Comparison of ENCODE assay signal across 19 cellular contexts in genomic region chr17:1755252-1755992, GRCh38. TPM values are rescaled to one million over a fixed set of nuclear protein-coding genes. Genes with fewer than 3 reads are reported as not detected.
DNase-seq lines count a peak whose midpoint lies in the region; ATAC-seq, FAIRE-seq and TF ChIP-seq lines count a peak whose summit lies in the region.
"Had no signal": no experiment of that assay in that cellular context is flagged by ENCODE, and none has a peak within 500 bp of the region (broad histone marks: within the 10 kb centered on the region; RNA-seq: fewer than 3 reads in every experiment).

No MANE protein-coding gene starts in this region.

- no peak overlapping the region for H3K14ac ChIP-seq in H1 (ENCODE audit: insufficient read length)

- no peak overlapping the region for H4K5ac ChIP-seq in H1 (ENCODE audit: insufficient read length, low read depth, low read length)

- TF ChIP-seq CTCF in GM23338 (conservative IDR thresholded peaks at IDR 0.05; ENCODE audit: low read depth in 2 of 2), result no peak
- no peak for TF ChIP-seq CTCF in H1 (IDR thresholded peaks at IDR 0.05; ENCODE audit: control extremely low read depth in 1 of 3, insufficient read depth in 1 of 3, low read depth in 1 of 3, low read length in 3 of 3)
- TF ChIP-seq CTCF in prostate gland (IDR thresholded peaks at IDR 0.05), result no peak

- no peaks in the 10 kb centered on the region for H3K9me3 ChIP-seq in H1 (ENCODE audit: insufficient read depth in 2 of 2, low read depth in 1 of 2, low read length in 1 of 2)
- H3K9me3 ChIP-seq in prostate gland, result no peaks in the 10 kb centered on the region
- H3K9me3 ChIP-seq: body of pancreas, left lung had no signal

- H3K4me1 Mint-ChIP-seq in GM23338 (peaks cover 18% of the 10 kb centered on the region), immature natural killer cell (peaks cover 8 to 18% of the 10 kb centered on the region in 2 donors)
- H3K4me1 Mint-ChIP-seq in activated CD8-positive, alpha-beta memory T cell treated with anti-CD3 and anti-CD28 coated beads, Interleukin-2, amount 10 ng/mL, durations not matched to agents 7 days and 5 days, result no peaks in the 10 kb centered on the region

- no peak overlapping the region for H4K8ac ChIP-seq in H1 (ENCODE audit: extremely low read depth, insufficient read depth, low read length)

- no peaks in the 10 kb centered on the region for H3K36me3 Mint-ChIP-seq in GM23338 (ENCODE audit: low read depth)
- no peaks in the 10 kb centered on the region for H3K36me3 Mint-ChIP-seq in activated CD8-positive, alpha-beta memory T cell treated with anti-CD3 and anti-CD28 coated beads, Interleukin-2, amount 10 ng/mL, durations not matched to agents 7 days and 5 days
- no peaks in the 10 kb centered on the region for H3K36me3 Mint-ChIP-seq in immature natural killer cell
- H3K36me3 Mint-ChIP-seq: activated naive CD4-positive, alpha-beta T cell treated with anti-CD3 and anti-CD28 coated beads, Interleukin-2, amount 10 ng/mL, durations not matched to agents 7 days and 5 days; naive thymus-derived CD8-positive, alpha-beta T cell had no signal

- H2AFZ ChIP-seq in GM23338 (0 out of 2 replicates have a peak overlapping the region, but pooled peaks have one; percentile 47), H1 (ENCODE audit: low read length) (peak overlapping the region; percentile 11; the same call in 1 of the 2 replicates)
- H2AFZ ChIP-seq: hepatocyte had no signal

- no peak overlapping the region for H3K9ac ChIP-seq in H1 (replicated peaks in 1 of 4; ENCODE audit: extremely low read depth in 1 of 4, low read depth in 3 of 4, low read length in 3 of 4)

- peaks cover 8% of the 10 kb centered on the region for H3K27me3 Mint-ChIP-seq in GM23338 (ENCODE audit: insufficient read depth, low read depth, poor library complexity)
- H3K27me3 Mint-ChIP-seq in activated CD8-positive, alpha-beta memory T cell treated with anti-CD3 and anti-CD28 coated beads, Interleukin-2, amount 10 ng/mL, durations not matched to agents 7 days and 5 days, result no peaks in the 10 kb centered on the region
- H3K27me3 Mint-ChIP-seq in immature natural killer cell (ENCODE audit: low read depth in 3 of 3), result peaks cover 0 to 14% (median 2%) of the 10 kb centered on the region in 3 donors
- H3K27me3 Mint-ChIP-seq: naive thymus-derived CD8-positive, alpha-beta T cell had no signal

- no peak for FAIRE-seq in H1 (lab: Jason Lieb, UNC)

- H3K9me3 Mint-ChIP-seq in GM23338 (no peaks in the 10 kb centered on the region; the same call in 2 of the 3 replicates), immature natural killer cell (no peaks in the 10 kb centered on the region)
- no peaks in the 10 kb centered on the region for H3K9me3 Mint-ChIP-seq in activated CD8-positive, alpha-beta memory T cell treated with anti-CD3 and anti-CD28 coated beads, Interleukin-2, amount 10 ng/mL, durations not matched to agents 7 days and 5 days (ENCODE audit: low read depth)
- H3K9me3 Mint-ChIP-seq: activated naive CD4-positive, alpha-beta T cell treated with anti-CD3 and anti-CD28 coated beads, Interleukin-2, amount 10 ng/mL, durations not matched to agents 7 days and 5 days; naive thymus-derived CD8-positive, alpha-beta T cell had no signal

- H3K23me2 ChIP-seq in H1 (ENCODE audit: low read depth, low read length), result no peaks in the 10 kb centered on the region

- H3K4me1 ChIP-seq in GM23338 (ENCODE audit: insufficient read depth) (peaks cover 6% of the 10 kb centered on the region), H1 (replicated peaks in 1 of 4; ENCODE audit: control insufficient read depth in 3 of 4, insufficient read depth in 4 of 4, low read length in 3 of 4) (peaks cover 0 to 16% (median 11%) of the 10 kb centered on the region in 4 experiments; a peak in 6 of 7 replicates), prostate gland (replicated peaks) (no peaks in the 10 kb centered on the region)

- H3K56ac ChIP-seq in H1 (replicated peaks; ENCODE audit: insufficient read length, low read depth, low read length), result no peak overlapping the region

- intact Hi-C loops in prostate gland (cut with DNase I), result no loop called here

- H3K27ac Mint-ChIP-seq in GM23338, result peak overlapping the region; percentile 13; the same call in 1 of the 2 replicates
- no peak overlapping the region for H3K27ac Mint-ChIP-seq in activated CD8-positive, alpha-beta memory T cell treated with anti-CD3 and anti-CD28 coated beads, Interleukin-2, amount 10 ng/mL, durations not matched to agents 7 days and 5 days
- no peak overlapping the region for H3K27ac Mint-ChIP-seq in immature natural killer cell
- H3K27ac Mint-ChIP-seq: activated naive CD4-positive, alpha-beta T cell treated with anti-CD3 and anti-CD28 coated beads, Interleukin-2, amount 10 ng/mL, durations not matched to agents 7 days and 5 days had no signal

- no peak overlapping the region for H2BK20ac ChIP-seq in H1 (ENCODE audit: low read length)

- no peak overlapping the region; the same call in 1 of the 2 replicates for H3K18ac ChIP-seq in H1 (ENCODE audit: extremely low read depth, low read length)

- no peaks in the 10 kb centered on the region for H4K20me1 ChIP-seq in GM23338 (replicated peaks; ENCODE audit: insufficient read depth)
- no peaks in the 10 kb centered on the region for H4K20me1 ChIP-seq in H1 (replicated peaks in 1 of 2; ENCODE audit: control insufficient read depth in 1 of 2, insufficient read depth in 2 of 2, low read length in 2 of 2)

- H3K79me1 ChIP-seq in H1 (ENCODE audit: low read depth, low read length), result no peaks in the 10 kb centered on the region

- ATAC-seq in GM23338, result no peak
- ATAC-seq in activated CD8-positive, alpha-beta memory T cell treated with anti-CD3 and anti-CD28 coated beads, Interleukin-2, amount 10 ng/mL, durations not matched to agents 7 days and 5 days, result no peak
- ATAC-seq: body of pancreas; left lung; naive thymus-derived CD8-positive, alpha-beta T cell had no signal

- no peaks in the 10 kb centered on the region for H3F3A ChIP-seq in GM23338 (replicated peaks; ENCODE audit: low read depth)

- H2AK5ac ChIP-seq in H1 (ENCODE audit: low read depth, low read length), result no peak overlapping the region

- no peak for TF ChIP-seq EP300 in H1 (IDR thresholded peaks at IDR 0.05; ENCODE audit: borderline replicate concordance in 1 of 2, low read depth in 2 of 2, low read length in 2 of 2)

- no peak overlapping the region for H3K4me2 ChIP-seq in GM23338
- H3K4me2 ChIP-seq in H1 (ENCODE audit: insufficient read depth in 1 of 2, low read depth in 2 of 2, low read length in 2 of 2), result no peak overlapping the region
- H3K4me2 ChIP-seq: hepatocyte had no signal

- H3K27ac ChIP-seq in GM23338 (ENCODE audit: low read depth) (no peak overlapping the region), H1 (ENCODE audit: low read depth, low read length) (no peak overlapping the region), prostate gland (peak overlapping the region; percentile 10 to 62)
- H3K27ac ChIP-seq: body of pancreas, hepatocyte, left lung had no signal

- no peak overlapping the region for H2BK15ac ChIP-seq in H1 (ENCODE audit: low read length)

- TF ChIP-seq RAD21 in H1 (IDR thresholded peaks at IDR 0.05 in 1 of 2, conservative IDR thresholded peaks at IDR 0.05 in 1 of 2; ENCODE audit: low read depth in 2 of 2, low read length in 2 of 2), result no peak

- peak overlapping the region; percentile 21; the same call in 1 of the 2 replicates for H2BK5ac ChIP-seq in H1 (ENCODE audit: low read depth, low read length)

- no peaks in the 10 kb centered on the region for H3K27me3 ChIP-seq in GM23338 (ENCODE audit: insufficient read depth)
- H3K27me3 ChIP-seq in H1 (replicated peaks in 1 of 4; ENCODE audit: control insufficient read depth in 3 of 4, extremely low read depth in 1 of 4, insufficient read depth in 3 of 4, low read length in 3 of 4), result no peaks in the 10 kb centered on the region
- H3K27me3 ChIP-seq in prostate gland (replicated peaks; ENCODE audit: insufficient read depth), result no peaks in the 10 kb centered on the region
- H3K27me3 ChIP-seq: body of pancreas, hepatocyte, left lung had no signal

- no peak overlapping the region for H4K91ac ChIP-seq in H1 (replicated peaks; ENCODE audit: insufficient read length, low read length)

- no peak overlapping the region for H2BK120ac ChIP-seq in H1 (replicated peaks; ENCODE audit: low read depth, low read length)

- H2BK12ac ChIP-seq in H1 (ENCODE audit: low read depth, low read length), result no peak overlapping the region

- no peaks in the 10 kb centered on the region for H3K36me3 ChIP-seq in GM23338 (ENCODE audit: insufficient read depth)
- no peaks in the 10 kb centered on the region for H3K36me3 ChIP-seq in H1 (ENCODE audit: control insufficient read depth in 2 of 4, insufficient read depth in 4 of 4, low read length in 3 of 4)
- no peaks in the 10 kb centered on the region for H3K36me3 ChIP-seq in prostate gland
- H3K36me3 ChIP-seq: left lung had no signal

- POLR2A ChIA-PET in H1 (lab: Charles Lee; ENCODE audit: partially characterized antibody), result interaction anchor here (0.6 to 5.2 kb wide), 5 partner anchors 11 to 47 kb away, joined by 3 to 30 read pairs (median 3); no protein-coding TSS in a partner anchor

- no peak overlapping the region for H3K4ac ChIP-seq in H1 (replicated peaks; ENCODE audit: insufficient read length, low read depth, low read length)

- 91% methylated on average over 24 of the region's 25 CpGs; no CpG with 5 or more reads in 1 of the 2 experiments for WGBS in H1 (ENCODE audit: extremely low coverage in 1 of 2, insufficient coverage in 1 of 2, insufficient read length in 1 of 2, insufficient replicate concordance in 2 of 2, low coverage in 1 of 2, low lambda C conversion rate in 2 of 2, missing lambda C conversion rate in 1 of 2), 2 experiments
- WGBS in prostate gland, result 45% methylated on average over 24 of the region's 25 CpGs

- no peaks in the 10 kb centered on the region for H3K9me2 ChIP-seq in GM23338 (ENCODE audit: insufficient read depth)

- CTCF ChIA-PET in H1 (lab: Charles Lee; ENCODE audit: partially characterized antibody), result interaction anchor here (0.6 to 6.8 kb wide), 10 partner anchors 8 to 92 kb away, joined by 3 to 48 read pairs (median 5); no protein-coding TSS in a partner anchor
- CTCF ChIA-PET in activated CD8-positive, alpha-beta memory T cell treated with anti-CD3 and anti-CD28 coated beads, Interleukin-2, amount 10 ng/mL, durations not matched to agents 7 days and 5 days (lab: Charles Lee), result interaction anchor here (0.9 kb wide), 1 partner anchor 10 kb away, joined by 4 read pairs; no protein-coding TSS in a partner anchor

- no peak for DNase-seq in GM23338 (ENCODE audit: low spot score)
- peak; percentile 60 for DNase-seq in NCI-H2171 (lab: John Stamatoyannopoulos, UW)
- no peak for DNase-seq in H1 (ENCODE audit: low read depth in 1 of 2, low spot score in 2 of 2)
- DNase-seq in prostate gland (ENCODE audit: low spot score), result no peak
- DNase-seq in activated CD8-positive, alpha-beta memory T cell treated with anti-CD3 and anti-CD28 coated beads, Interleukin-2, amount 10 ng/mL, durations not matched to agents 7 days and 5 days, result no peak
- no peak for DNase-seq in NCI-H345 (lab: John Stamatoyannopoulos, UW)
- no peak for DNase-seq in HK-2 (ENCODE audit: unreplicated experiment)
- no peak for DNase-seq in immature natural killer cell
- DNase-seq: activated CD8-positive, alpha-beta memory T cell treated with anti-CD3 and anti-CD28 coated beads, Interleukin-2, amount 50 U/mL, for 48 hours; activated naive CD4-positive, alpha-beta T cell treated with anti-CD3 and anti-CD28 coated beads, Interleukin-2, amount 10 ng/mL, durations not matched to agents 7 days and 5 days; body of pancreas; DND-41; left lung; naive thymus-derived CD8-positive, alpha-beta T cell; NCI-H524 treated with DMSO at 0.1 percent for 48 hours; RPMI8226; stimulated activated naive CD4-positive, alpha-beta T cell treated with Interleukin-2 at 50 U/mL for 16 hours; T-helper 2 cell had no signal

- no peak for TF ChIP-seq POLR2A in H1 (IDR thresholded peaks at IDR 0.05; ENCODE audit: control extremely low read depth in 1 of 2, low read depth in 2 of 2, low read length in 2 of 2)
- TF ChIP-seq POLR2A in prostate gland (IDR thresholded peaks at IDR 0.05), result no peak

- H3K23ac ChIP-seq in H1 (ENCODE audit: insufficient read length), result no peak overlapping the region

- H3K79me2 ChIP-seq in GM23338 (replicated peaks; ENCODE audit: insufficient read depth) (no peaks in the 10 kb centered on the region), H1 (ENCODE audit: control insufficient read depth in 1 of 2, insufficient read depth in 2 of 2, low read length in 2 of 2) (no peaks in the 10 kb centered on the region)
- H3K79me2 ChIP-seq: hepatocyte had no signal

- H3K4me3 Mint-ChIP-seq in GM23338 (no peak overlapping the region), immature natural killer cell (no peak overlapping the region)
- no peak overlapping the region for H3K4me3 Mint-ChIP-seq in activated CD8-positive, alpha-beta memory T cell treated with anti-CD3 and anti-CD28 coated beads, Interleukin-2, amount 10 ng/mL, durations not matched to agents 7 days and 5 days
- H3K4me3 Mint-ChIP-seq: activated naive CD4-positive, alpha-beta T cell treated with anti-CD3 and anti-CD28 coated beads, Interleukin-2, amount 10 ng/mL, durations not matched to agents 7 days and 5 days; naive thymus-derived CD8-positive, alpha-beta T cell had no signal

- H3K4me3 ChIP-seq in GM23338 (no peak overlapping the region), H1 (ENCODE audit: extremely low read depth in 1 of 4, insufficient read depth in 2 of 4, low read depth in 3 of 4, low read length in 4 of 4) (no peak overlapping the region), prostate gland (no peak overlapping the region)
- H3K4me3 ChIP-seq: body of pancreas, hepatocyte had no signal

RNA-seq across cellular contexts. Expression of gene SERPINF1, which starts 6.4 kb away (rescaled TPM):
- 40.7 and 41.4 TPM in 2 replicates for total RNA-seq in GM23338 (2014; rRNA removed; shearing (Covaris generic))
- polyA plus RNA-seq in GM23338 (2016; fragmentation: Nextera tagmentation; extraction: Ambion mirVana), result 22.1 and 24.4 TPM in 2 replicates
- 41.5 and 42.3 TPM in 2 replicates for total RNA-seq in H1 (2021; fragmentation: NEBNext Ultra II Directional; extraction: Animal tissue kit (Norgen Biotek cat#: 25700))
- polyA plus RNA-seq in H1 (2011; rRNA removed), result 136 and 161 TPM in 2 replicates
- 112 TPM for polyA plus RNA-seq in H1 (2011; cell fraction: cytosol; rRNA removed)
- 138 TPM for polyA plus RNA-seq in H1 (2011; cell fraction: nucleus; rRNA removed)
- polyA plus RNA-seq in H1 (2012, experiment 1 of 2), result 44.7 to 50.6 TPM (median 49.2 TPM) in 4 replicates
- 62.1 TPM for polyA plus RNA-seq in H1 (2012, experiment 2 of 2)
- polyA plus RNA-seq in H1 (2013, experiment 1 of 2), result 94.4 TPM
- polyA plus RNA-seq in H1 (2013, experiment 2 of 2), result 101 TPM
- 45.7 and 57.7 TPM in 2 replicates for polyA minus RNA-seq in H1 (2011; rRNA and poly(A)+ RNA removed)
- 29.4 TPM for polyA minus RNA-seq in H1 (2011; cell fraction: cytosol; rRNA and poly(A)+ RNA removed)
- 23.2 TPM for polyA minus RNA-seq in H1 (2011; cell fraction: nucleus; rRNA and poly(A)+ RNA removed)
- 1,000 to 10,000 TPM in 1 of 2 donors, 100 to 1,000 TPM in 1; 119 to 2,127 TPM for total RNA-seq in prostate gland
- total RNA-seq in activated CD8-positive, alpha-beta memory T cell treated with anti-CD3 and anti-CD28 coated beads, Interleukin-2, amount 10 ng/mL, durations not matched to agents 7 days and 5 days, result 1 to 10 TPM in 1 of 2 experiments, under 1 TPM in 1; 0.93 to 1.1 TPM
- polyA plus RNA-seq in immature natural killer cell, result 1 to 10 TPM; 2.1 to 9.6 (median 3.3) TPM

RNA-seq across cellular contexts. Expression of gene SERPINF2, which starts 12.8 kb away (rescaled TPM):
- total RNA-seq in GM23338 (2014; rRNA removed; shearing (Covaris generic)), result 0.47 and 0.66 TPM in 2 replicates
- polyA plus RNA-seq in GM23338 (2016; fragmentation: Nextera tagmentation; extraction: Ambion mirVana) (1.2 and 1.5 TPM in 2 replicates), H1 (2011; rRNA removed) (3.2 and 5.5 TPM in 2 replicates), immature natural killer cell (under 1 TPM in 1 of 3 donors, not detected in 2; 0.76 TPM)
- 1.6 and 1.8 TPM in 2 replicates for total RNA-seq in H1 (2021; fragmentation: NEBNext Ultra II Directional; extraction: Animal tissue kit (Norgen Biotek cat#: 25700))
- polyA plus RNA-seq in H1 (2011; cell fraction: cytosol; rRNA removed), result 3.3 TPM
- 2.3 TPM for polyA plus RNA-seq in H1 (2011; cell fraction: nucleus; rRNA removed)
- 1.1 to 2.2 TPM (median 1.7 TPM) in 4 replicates for polyA plus RNA-seq in H1 (2012, experiment 1 of 2)
- polyA plus RNA-seq in H1 (2012, experiment 2 of 2), result 1.3 TPM
- polyA plus RNA-seq in H1 (2013, experiment 1 of 2), result 0.81 TPM
- 0.81 TPM for polyA plus RNA-seq in H1 (2013, experiment 2 of 2)
- polyA minus RNA-seq in H1 (2011; rRNA and poly(A)+ RNA removed), result 0.73 and 0.82 TPM in 2 replicates
- 1.8 TPM for polyA minus RNA-seq in H1 (2011; cell fraction: cytosol; rRNA and poly(A)+ RNA removed)
- polyA minus RNA-seq in H1 (2011; cell fraction: nucleus; rRNA and poly(A)+ RNA removed), result 0.60 TPM
- 10 to 100 TPM; 30.4 to 56.1 TPM for total RNA-seq in prostate gland
- under 1 TPM; 0.18 to 0.19 TPM for total RNA-seq in activated CD8-positive, alpha-beta memory T cell treated with anti-CD3 and anti-CD28 coated beads, Interleukin-2, amount 10 ng/mL, durations not matched to agents 7 days and 5 days

RNA-seq across cellular contexts. Expression of gene WDR81, which starts 30.9 kb away (rescaled TPM):
- 14.5 and 17.6 TPM in 2 replicates for total RNA-seq in GM23338 (2014; rRNA removed; shearing (Covaris generic))
- polyA plus RNA-seq in GM23338 (2016; fragmentation: Nextera tagmentation; extraction: Ambion mirVana) (3.5 and 3.7 TPM in 2 replicates), H1 (2011; rRNA removed) (9.1 and 12.9 TPM in 2 replicates), immature natural killer cell (10 to 100 TPM in 1 of 3 donors, 1 to 10 TPM in 2; 5.8 to 27.2 (median 6.4) TPM)
- total RNA-seq in H1 (2021; fragmentation: NEBNext Ultra II Directional; extraction: Animal tissue kit (Norgen Biotek cat#: 25700)), result 12.3 and 13.1 TPM in 2 replicates
- 8.0 TPM for polyA plus RNA-seq in H1 (2011; cell fraction: cytosol; rRNA removed)
- 30.5 TPM for polyA plus RNA-seq in H1 (2011; cell fraction: nucleus; rRNA removed)
- polyA plus RNA-seq in H1 (2012, experiment 1 of 2), result 7.4 to 14.0 TPM (median 13.7 TPM) in 4 replicates
- polyA plus RNA-seq in H1 (2012, experiment 2 of 2), result 10.3 TPM
- polyA plus RNA-seq in H1 (2013, experiment 1 of 2), result 6.6 TPM
- polyA plus RNA-seq in H1 (2013, experiment 2 of 2), result 5.4 TPM
- polyA minus RNA-seq in H1 (2011; rRNA and poly(A)+ RNA removed), result 7.8 and 8.5 TPM in 2 replicates
- 10.5 TPM for polyA minus RNA-seq in H1 (2011; cell fraction: cytosol; rRNA and poly(A)+ RNA removed)
- polyA minus RNA-seq in H1 (2011; cell fraction: nucleus; rRNA and poly(A)+ RNA removed), result 13.8 TPM
- 10 to 100 TPM; 39.2 to 72.9 TPM for total RNA-seq in prostate gland
- 10 to 100 TPM; 28.7 to 32.1 TPM for total RNA-seq in activated CD8-positive, alpha-beta memory T cell treated with anti-CD3 and anti-CD28 coated beads, Interleukin-2, amount 10 ng/mL, durations not matched to agents 7 days and 5 days

RNA-seq across cellular contexts. Expression of gene TLCD2, which starts 45.2 kb away (rescaled TPM):
- total RNA-seq in GM23338 (2014; rRNA removed; shearing (Covaris generic)), result 0.58 and 1.4 TPM in 2 replicates
- polyA plus RNA-seq in GM23338 (2016; fragmentation: Nextera tagmentation; extraction: Ambion mirVana) (0.64 and 0.70 TPM in 2 replicates), H1 (2011; rRNA removed) (0.47 and 0.69 TPM in 2 replicates), immature natural killer cell (under 1 TPM in 1 of 3 donors, not detected in 2; 0.04 TPM)
- 1.3 and 1.4 TPM in 2 replicates for total RNA-seq in H1 (2021; fragmentation: NEBNext Ultra II Directional; extraction: Animal tissue kit (Norgen Biotek cat#: 25700))
- polyA plus RNA-seq in H1 (2011; cell fraction: cytosol; rRNA removed), result 0.83 TPM
- 2.2 TPM for polyA plus RNA-seq in H1 (2011; cell fraction: nucleus; rRNA removed)
- polyA plus RNA-seq in H1 (2012, experiment 1 of 2), result 1.4 to 1.9 TPM (median 1.5 TPM) in 4 replicates
- polyA plus RNA-seq in H1 (2012, experiment 2 of 2), result 0.58 TPM
- polyA plus RNA-seq in H1 (2013, experiment 1 of 2), result 1.9 TPM
- 1.6 TPM for polyA plus RNA-seq in H1 (2013, experiment 2 of 2)
- polyA minus RNA-seq in H1 (2011; rRNA and poly(A)+ RNA removed), result 0.85 and 1.0 TPM in 2 replicates
- 0.66 TPM for polyA minus RNA-seq in H1 (2011; cell fraction: cytosol; rRNA and poly(A)+ RNA removed)
- polyA minus RNA-seq in H1 (2011; cell fraction: nucleus; rRNA and poly(A)+ RNA removed), result 2.1 TPM
- 1 to 10 TPM; 2.3 TPM for total RNA-seq in prostate gland
- under 1 TPM; 0.20 to 0.28 TPM for total RNA-seq in activated CD8-positive, alpha-beta memory T cell treated with anti-CD3 and anti-CD28 coated beads, Interleukin-2, amount 10 ng/mL, durations not matched to agents 7 days and 5 days
- total RNA-seq: naive thymus-derived CD8-positive, alpha-beta T cell had no signal
- polyA plus RNA-seq: naive thymus-derived CD8-positive, alpha-beta T cell had no signal

Comparison
In these comparisons a context has a peak if more than half of its experiments do, and no peak if none do; other contexts are left out.
1. H3K27ac ChIP-seq: peak in prostate gland (2 of 2); none in GM23338 (single experiment) and H1 (single experiment).
2. RNA of gene SERPINF1, which starts 6.4 kb away (total RNA-seq): 119 to 2,127 TPM in prostate gland, 41.5 to 42.3 TPM in H1 and 40.7 to 41.4 TPM in GM23338; 0.93 to 1.1 TPM in activated CD8-positive, alpha-beta memory T cell treated with anti-CD3 and anti-CD28 coated beads, Interleukin-2, amount 10 ng/mL, durations not matched to agents 7 days and 5 days; every median in the first group is over 10 times any median in the second.
3. RNA of gene SERPINF2, which starts 12.8 kb away (total RNA-seq): 30.4 to 56.1 TPM in prostate gland; 1.6 to 1.8 TPM in H1, 0.47 to 0.66 TPM in GM23338 and 0.18 to 0.19 TPM in activated CD8-positive, alpha-beta memory T cell treated with anti-CD3 and anti-CD28 coated beads, Interleukin-2, amount 10 ng/mL, durations not matched to agents 7 days and 5 days; every median in the first group is over 10 times any median in the second.